18 cellular contexts compared by ENCODE assay signal in genomic region chr10:66414943-66415342, GRCh38.
"Had no signal": no experiment of that assay in that cellular context is flagged by ENCODE, and none has a peak within 500 bp of the region (broad histone marks: within the 10 kb centered on the region; RNA-seq: fewer than 3 reads in every experiment).

No MANE protein-coding gene starts in this region.

- ATAC-seq: Panc1, PC-3, SK-N-SH treated with all-trans-retinoic acid at 6 μM for 48 hours had no signal

- DNase-seq: KBM-7, MV-4-11, NCI-H1048, NCI-H1105, NCI-H1417, NCI-H1436 treated with DMSO at 0.1 percent for 48 hours, NCI-H1694, NCI-H187 treated with DMSO at 0.1 percent for 48 hours, NCI-H2029 treated with DMSO at 0.1 percent for 48 hours, NCI-H2171 treated with DMSO at 0.1 percent for 48 hours, NCI-H524 treated with DMSO at 0.1 percent for 48 hours, NCI-H69, NCI-H774, PC-3, SHP77 had no signal

- H3K27ac ChIP-seq: RWPE1 had no signal
